In the genomic region with DNA sequence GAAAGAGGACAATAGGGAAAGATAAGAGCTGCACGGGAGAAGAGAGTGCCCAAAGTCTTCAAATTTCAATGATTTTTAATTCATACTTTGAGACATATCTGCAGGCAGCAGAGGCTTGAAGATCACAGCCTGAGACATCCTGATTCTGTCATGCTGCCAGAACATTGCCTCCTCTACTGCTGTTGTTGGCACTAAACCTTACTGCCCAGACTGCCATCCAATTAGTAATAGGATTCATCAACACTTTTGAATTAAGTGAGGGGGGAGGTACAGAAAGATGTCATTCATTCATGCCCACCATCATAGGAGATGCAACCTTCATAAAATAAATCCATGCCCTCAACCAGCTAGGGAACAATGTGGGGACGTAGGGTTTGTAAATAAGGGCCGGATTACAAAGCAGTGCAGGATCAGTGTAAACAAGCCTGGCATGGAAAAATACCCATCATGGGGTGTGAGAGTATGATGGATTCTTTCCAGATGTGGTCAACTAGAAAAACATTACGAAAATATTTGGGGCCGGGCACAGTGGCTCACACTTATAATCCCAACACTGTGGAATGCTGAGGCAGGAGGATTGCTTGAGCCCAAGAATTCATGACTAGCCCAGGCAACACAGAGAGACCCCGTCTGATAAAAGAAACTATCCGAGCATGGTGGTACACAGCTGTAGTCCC, we compare ENCODE assay signal across 1 cellular context.
TF ChIP-seq lines count a peak whose summit lies in the region.

No MANE protein-coding gene starts in this region.

TF ChIP-seq in H1, 55 proteins besides CTCF, POLR2A, EP300 and RAD21:
- TF ChIP-seq USF2 (IDR thresholded peaks at IDR 0.05; ENCODE audit: low read length) (no peak), RFX5 (IDR thresholded peaks at IDR 0.05; ENCODE audit: borderline replicate concordance, low read depth, low read length) (no peak), RNF2 (IDR thresholded peaks at IDR 0.05; ENCODE audit: borderline replicate concordance, low read depth, low read length, missing control alignments, poor library complexity, severe bottlenecking) (no peak), CHD7 (IDR thresholded peaks at IDR 0.05; ENCODE audit: insufficient replicate concordance, low read length) (no peak), CEBPB (IDR thresholded peaks at IDR 0.05; ENCODE audit: low read depth, low read length) (no peak)
